In the genomic region with DNA sequence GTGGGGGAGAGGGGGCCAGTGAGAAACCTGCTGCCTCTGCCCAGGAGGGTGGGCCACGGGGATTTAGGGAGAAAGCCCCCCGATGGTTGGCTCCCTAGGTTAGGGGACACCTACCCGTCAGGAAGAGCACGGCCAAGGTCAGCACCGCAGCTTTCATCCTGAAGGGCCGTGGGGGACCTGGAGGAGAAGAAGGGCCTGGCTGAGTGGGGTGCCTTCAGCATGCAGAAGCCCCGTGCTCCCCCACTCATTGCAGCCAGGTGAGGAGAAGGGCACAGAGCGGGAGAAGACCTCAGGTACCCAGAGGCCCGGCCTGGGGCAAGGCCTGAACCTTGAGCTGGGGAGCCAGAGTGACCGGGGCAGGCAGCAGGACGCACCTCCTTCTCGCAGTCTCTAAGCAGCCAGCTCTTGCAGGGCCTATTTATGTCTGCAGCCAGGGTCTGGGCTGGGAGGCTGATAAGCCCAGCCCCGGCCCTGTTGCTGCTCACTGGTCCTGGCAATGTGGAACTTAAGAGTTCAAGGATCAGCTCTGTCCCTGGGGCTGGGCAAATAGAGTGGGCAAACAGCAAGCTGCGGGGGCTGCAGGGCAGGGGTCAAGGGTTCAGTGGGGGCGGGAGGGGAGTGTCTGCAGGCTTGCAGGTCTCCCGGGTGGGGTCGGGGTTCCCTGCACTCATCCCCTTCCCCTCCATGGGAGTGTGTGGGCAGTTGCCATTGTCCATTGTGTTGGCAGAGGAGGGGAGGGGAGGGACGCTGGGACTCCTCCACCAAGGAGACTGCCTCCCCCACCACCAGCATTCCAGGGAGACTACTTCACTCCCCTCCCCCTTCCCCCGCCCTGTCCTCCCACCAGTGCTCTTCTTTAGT, we compare ENCODE assay signal across 1 cellular context.
TF ChIP-seq lines count a peak whose summit lies in the region.

APOA1 (minus strand) TSS at position 392 of the 861 bp plus-strand sequence; CDS start at position 157, 235 bp downstream.

TF ChIP-seq in IMR-90, 13 proteins besides CTCF, POLR2A, EP300 and RAD21 (continued from another document):
- TF ChIP-seq MAFK (IDR thresholded peaks at IDR 0.05; ENCODE audit: low read depth, low read length): no peak
- no peak for TF ChIP-seq NFE2L2 (IDR thresholded peaks at IDR 0.05; ENCODE audit: low read depth, low read length)
- TF ChIP-seq RFX5 (IDR thresholded peaks at IDR 0.05; ENCODE audit: low read depth, low read length): no peak
- no peak for TF ChIP-seq FOS (IDR thresholded peaks at IDR 0.05; ENCODE audit: low read depth, low read length)
- no peak for TF ChIP-seq MAZ (IDR thresholded peaks at IDR 0.05; ENCODE audit: borderline replicate concordance, low read depth, low read length)
- TF ChIP-seq RCOR1 (IDR thresholded peaks at IDR 0.05; ENCODE audit: insufficient replicate concordance, low read length): no peak
- no peak for TF ChIP-seq CHD1 (IDR thresholded peaks at IDR 0.05; ENCODE audit: low read depth, low read length)
- TF ChIP-seq CEBPB (IDR thresholded peaks at IDR 0.05; ENCODE audit: low read depth, low read length): no peak
- no peak for TF ChIP-seq BHLHE40 (IDR thresholded peaks at IDR 0.05; ENCODE audit: low read depth, low read length)
- TF ChIP-seq USF2 (IDR thresholded peaks at IDR 0.05; ENCODE audit: low read depth, low read length): no peak
- no peak for TF ChIP-seq MXI1 (IDR thresholded peaks at IDR 0.05; ENCODE audit: borderline replicate concordance, low read depth, low read length)
